ENCODE assay signal across 8 cellular contexts in the genomic region with DNA sequence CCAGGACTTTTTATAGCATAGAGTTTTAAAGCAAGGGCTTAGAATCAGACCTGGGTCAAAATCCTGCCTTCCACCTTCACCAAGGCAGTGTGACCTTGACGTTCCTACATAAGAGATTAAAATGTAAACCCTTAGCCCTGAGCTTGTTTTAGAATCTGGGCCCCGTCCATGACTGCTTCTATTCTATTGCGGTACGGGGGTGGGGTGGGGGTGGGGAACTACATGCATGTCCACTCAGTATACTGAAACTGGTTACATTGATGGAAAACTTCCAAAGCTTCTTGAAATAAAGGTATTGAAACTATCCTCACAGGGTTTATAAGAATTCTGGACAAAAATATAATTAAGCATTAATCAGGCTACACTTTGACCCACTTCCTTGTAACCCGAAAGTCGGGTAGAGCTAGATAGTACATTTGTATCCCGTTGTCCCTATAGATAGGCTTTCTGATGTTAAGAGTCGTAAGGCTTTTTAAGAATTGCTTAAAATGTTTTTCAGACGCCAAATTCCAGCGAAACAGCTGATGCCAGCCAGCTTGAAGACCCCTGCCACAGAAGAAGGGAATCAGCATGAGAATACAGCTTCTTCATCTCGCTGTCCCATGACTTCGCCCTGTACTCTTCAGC. TPM values are rescaled to one million over a fixed set of nuclear protein-coding genes. Genes with fewer than 3 reads are reported as not detected.
DNase-seq lines count a peak whose midpoint lies in the region; ATAC-seq and TF ChIP-seq lines count a peak whose summit lies in the region.

No MANE protein-coding gene starts in this region.

- H3K4me3 Mint-ChIP-seq in effector memory CD8-positive, alpha-beta T cell, result peak overlapping the region; percentile 93 to 97
- peak overlapping the region; percentile 90 for H3K4me3 Mint-ChIP-seq in neural progenitor cell

- H3K27ac ChIP-seq in KMS-11, result peak overlapping the region; percentile 69
- H3K27ac ChIP-seq in neural progenitor cell, result no peak overlapping the region

- TF ChIP-seq CTCF in KMS-11 (conservative IDR thresholded peaks at IDR 0.05; ENCODE audit: low read depth, low read length) (no peak), neural progenitor cell (IDR thresholded peaks at IDR 0.05) (no peak)

- H4K20me1 ChIP-seq in KMS-11 (ENCODE audit: insufficient read depth), result no peaks in the 10 kb centered on the region
- H4K20me1 ChIP-seq in neural progenitor cell (ENCODE audit: low read depth), result no peaks in the 10 kb centered on the region

- H3K9me3 ChIP-seq in neural progenitor cell (ENCODE audit: low read depth), result no peaks in the 10 kb centered on the region

- H3K4me3 ChIP-seq in KMS-11 (IDR thresholded peaks at IDR 0.05; ENCODE audit: insufficient read depth, low read depth, low read length) (peak overlapping the region; percentile 53), neural progenitor cell (peak overlapping the region; percentile 70)

- H3K27me3 ChIP-seq in KMS-11 (ENCODE audit: insufficient read depth, low read depth), result no peaks in the 10 kb centered on the region
- peaks cover 49% of the 10 kb centered on the region for H3K27me3 ChIP-seq in neural progenitor cell

- H3K36me3 ChIP-seq in KMS-11 (ENCODE audit: insufficient read depth) (no peaks in the 10 kb centered on the region), neural progenitor cell (no peaks in the 10 kb centered on the region)

- peaks cover 14% of the 10 kb centered on the region for H3K36me3 Mint-ChIP-seq in effector memory CD8-positive, alpha-beta T cell (ENCODE audit: insufficient read depth)
- H3K36me3 Mint-ChIP-seq in neural progenitor cell, result peaks cover 3% of the 10 kb centered on the region

- peaks cover 0 to 5% of the 10 kb centered on the region in 2 donors for H3K9me3 Mint-ChIP-seq in effector memory CD8-positive, alpha-beta T cell
- peaks cover 5% of the 10 kb centered on the region for H3K9me3 Mint-ChIP-seq in neural progenitor cell

- peak overlapping the region; percentile 88 to 98 for H3K27ac Mint-ChIP-seq in effector memory CD8-positive, alpha-beta T cell
- H3K27ac Mint-ChIP-seq in neural progenitor cell, result peak overlapping the region; percentile 91

- DNase-seq in effector memory CD8-positive, alpha-beta T cell, result no peak
- DNase-seq in neural progenitor cell (ENCODE audit: low spot score) (no peak), NOMO-1 (lab: John Stamatoyannopoulos, UW; ENCODE audit: unreplicated experiment in 2 of 2) (no peak), COR-L47 (lab: John Stamatoyannopoulos, UW) (no peak), EL (no peak), AG20443 (ENCODE audit: low spot score) (no peak)

- H3K79me2 ChIP-seq in KMS-11 (ENCODE audit: insufficient read depth, low read depth), result no peaks in the 10 kb centered on the region
- H3K79me2 ChIP-seq in neural progenitor cell (ENCODE audit: low read depth), result no peaks in the 10 kb centered on the region

- H3K9ac ChIP-seq in KMS-11, result peak overlapping the region; percentile 55; the same call in 1 of the 2 replicates
- H3K9ac ChIP-seq in neural progenitor cell, result no peak overlapping the region

- peak; percentile 29 for ATAC-seq in GM19395 (IDR thresholded peaks at IDR 0.05; ENCODE audit: unreplicated experiment)
- ATAC-seq in effector memory CD8-positive, alpha-beta T cell (replicated peaks), result no peak

- H3F3A ChIP-seq in neural progenitor cell (ENCODE audit: low read depth), result no peaks in the 10 kb centered on the region

- peaks cover 43 to 52% of the 10 kb centered on the region in 2 donors for H3K4me1 Mint-ChIP-seq in effector memory CD8-positive, alpha-beta T cell (ENCODE audit: low read depth in 2 of 2)
- peaks cover 7% of the 10 kb centered on the region for H3K4me1 Mint-ChIP-seq in neural progenitor cell

- H3K27me3 Mint-ChIP-seq in effector memory CD8-positive, alpha-beta T cell, result no peaks in the 10 kb centered on the region
- peaks cover 6% of the 10 kb centered on the region for H3K27me3 Mint-ChIP-seq in neural progenitor cell (ENCODE audit: insufficient read depth, low read depth)

- H3K4me1 ChIP-seq in KMS-11 (ENCODE audit: low read depth, poor library complexity, severe bottlenecking), result peaks cover 61% of the 10 kb centered on the region
- H3K4me1 ChIP-seq in neural progenitor cell, result peaks cover 5% of the 10 kb centered on the region

- peak overlapping the region; percentile 79 for H2AFZ ChIP-seq in KMS-11 (ENCODE audit: low read depth)
- H2AFZ ChIP-seq in neural progenitor cell (replicated peaks), result peak overlapping the region; percentile 98

- H3K4me2 ChIP-seq in KMS-11 (peak overlapping the region; percentile 83), neural progenitor cell (peak overlapping the region; percentile 86)

RNA-seq across cellular contexts. Expression of gene GPR155, which starts 0.8 kb away (rescaled TPM):
- 0.37 and 0.43 TPM in 2 replicates for total RNA-seq in neural progenitor cell (ENCODE audit: low replicate concordance)
